ENCODE assay signal across 18 cellular contexts in genomic region chr2:102337012-102337411, GRCh38. TPM values are rescaled to one million over a fixed set of nuclear protein-coding genes. Genes with fewer than 3 reads are reported as not detected.
DNase-seq lines count a peak whose midpoint lies in the region; FAIRE-seq and TF ChIP-seq lines count a peak whose summit lies in the region.
"Had no signal": no experiment of that assay in that cellular context is flagged by ENCODE, and none has a peak within 500 bp of the region (broad histone marks: within the 10 kb centered on the region; RNA-seq: fewer than 3 reads in every experiment).

No MANE protein-coding gene starts in this region.

- H3K9ac ChIP-seq in keratinocyte (ENCODE audit: control insufficient read depth, extremely low read depth, insufficient read depth, low read length) = peak overlapping the region; percentile 65
- H3K9ac ChIP-seq: KMS-11 had no signal

- no peaks in the 10 kb centered on the region for H3K79me2 ChIP-seq in keratinocyte (ENCODE audit: control insufficient read depth, insufficient read depth, low read length)

- H3K4me1 ChIP-seq in keratinocyte (ENCODE audit: control insufficient read depth, extremely low read depth, insufficient read depth, low read length) (peaks cover 21% of the 10 kb centered on the region), thyroid gland (peaks cover 13 to 24% of the 10 kb centered on the region in 2 donors)

- TF ChIP-seq CTCF in keratinocyte (optimal IDR thresholded peaks at IDR 0.05 in 1 of 3, IDR thresholded peaks at IDR 0.05 in 1 of 3, conservative IDR thresholded peaks at IDR 0.05 in 1 of 3; ENCODE audit: extremely low read depth in 1 of 3, insufficient read depth in 2 of 3, low read length in 3 of 3) = no peak
- no peak for TF ChIP-seq CTCF in thyroid gland (IDR thresholded peaks at IDR 0.05)

- no peaks in the 10 kb centered on the region for H3K9me1 ChIP-seq in keratinocyte (ENCODE audit: control insufficient read depth, extremely low read depth, insufficient read depth, low read length)

- DNase-seq in activated CD4-positive, alpha-beta T cell treated with anti-CD3 and anti-CD28 coated beads, Interleukin-2, amount 10 ng/mL, durations not matched to agents 24 days and 14 days = peak; percentile 8
- no peak for DNase-seq in activated CD4-positive, alpha-beta T cell treated with anti-CD3 and anti-CD28 coated beads, Interleukin-2, amount 50 U/mL, for 4 hours
- DNase-seq in keratinocyte (ENCODE audit: low read depth, low spot score) (no peak), thyroid gland (no peak), NCI-H2029 treated with DMSO at 0.1 percent for 48 hours (lab: John Stamatoyannopoulos, UW) (no peak), SHP77 treated with DMSO at 0.1 percent for 48 hours (lab: John Stamatoyannopoulos, UW) (no peak)
- no peak for DNase-seq in activated naive CD8-positive, alpha-beta T cell treated with anti-CD3 and anti-CD28 coated beads for 36 hours
- DNase-seq: anterior cingulate cortex; CD4-positive, CD25-positive, alpha-beta regulatory T cell; DMS79 treated with DMSO at 0.1 percent for 48 hours; NCI-H1694; NCI-H446 treated with DMSO at 0.1 percent for 48 hours had no signal

- H2AFZ ChIP-seq in keratinocyte (ENCODE audit: control insufficient read depth, low read length) = peak overlapping the region; percentile 45

- H3K27me3 ChIP-seq in keratinocyte (ENCODE audit: control insufficient read depth, extremely low read depth, insufficient read depth, low read length) (no peaks in the 10 kb centered on the region), thyroid gland (no peaks in the 10 kb centered on the region)
- H3K27me3 ChIP-seq: suprapubic skin had no signal

- H3K4me3 Mint-ChIP-seq in activated CD4-positive, alpha-beta T cell treated with anti-CD3 and anti-CD28 coated beads, Interleukin-2, amount 10 ng/mL, durations not matched to agents 24 days and 14 days = no peak overlapping the region
- no peak overlapping the region for H3K4me3 Mint-ChIP-seq in activated naive CD8-positive, alpha-beta T cell treated with anti-CD3 and anti-CD28 coated beads for 36 hours
- H3K4me3 Mint-ChIP-seq: activated CD8-positive, alpha-beta T cell treated with anti-CD3 and anti-CD28 coated beads for 36 hours; CD4-positive, CD25-positive, alpha-beta regulatory T cell; dendritic cell treated with granulocyte-macrophage colony-stimulating factor and Interleukin-4, amounts not matched to agents 40 ng/mL and 50 ng/mL, for 4 days had no signal

- TF ChIP-seq POLR2A in thyroid gland (IDR thresholded peaks at IDR 0.05) = no peak

- dilution Hi-C loops in keratinocyte (cut with MboI; ENCODE audit: extremely low pct_ligation_motif_present, low sequenced_read_pairs) = no loop called here

- H3K4me3 ChIP-seq in keratinocyte (ENCODE audit: control insufficient read depth in 2 of 3, extremely low read depth in 1 of 3, insufficient read depth in 2 of 3, low read depth in 1 of 3, low read length in 3 of 3) (peak overlapping the region in 2 of 3 experiments; percentile 52 to 58), thyroid gland (replicated peaks in 1 of 3) (no peak overlapping the region)
- H3K4me3 ChIP-seq: suprapubic skin had no signal

- no peaks in the 10 kb centered on the region for H3K36me3 ChIP-seq in keratinocyte (ENCODE audit: control insufficient read depth in 2 of 2, extremely low read depth in 1 of 2, insufficient read depth in 2 of 2, low read length in 2 of 2)
- no peaks in the 10 kb centered on the region for H3K36me3 ChIP-seq in thyroid gland
- H3K36me3 ChIP-seq: suprapubic skin had no signal

- H3K27me3 Mint-ChIP-seq in activated CD4-positive, alpha-beta T cell treated with anti-CD3 and anti-CD28 coated beads, Interleukin-2, amount 10 ng/mL, durations not matched to agents 24 days and 14 days = no peaks in the 10 kb centered on the region
- no peaks in the 10 kb centered on the region for H3K27me3 Mint-ChIP-seq in activated naive CD8-positive, alpha-beta T cell treated with anti-CD3 and anti-CD28 coated beads for 36 hours
- H3K27me3 Mint-ChIP-seq: activated CD8-positive, alpha-beta T cell treated with anti-CD3 and anti-CD28 coated beads for 36 hours had no signal

- H3K9me3 Mint-ChIP-seq in activated CD4-positive, alpha-beta T cell treated with anti-CD3 and anti-CD28 coated beads, Interleukin-2, amount 10 ng/mL, durations not matched to agents 24 days and 14 days = peaks cover 12% of the 10 kb centered on the region
- no peaks in the 10 kb centered on the region for H3K9me3 Mint-ChIP-seq in activated naive CD8-positive, alpha-beta T cell treated with anti-CD3 and anti-CD28 coated beads for 36 hours
- H3K9me3 Mint-ChIP-seq: activated CD8-positive, alpha-beta T cell treated with anti-CD3 and anti-CD28 coated beads for 36 hours; dendritic cell treated with granulocyte-macrophage colony-stimulating factor and Interleukin-4, amounts not matched to agents 40 ng/mL and 50 ng/mL, for 4 days had no signal

- peaks cover 3% of the 10 kb centered on the region for H3K36me3 Mint-ChIP-seq in activated CD4-positive, alpha-beta T cell treated with anti-CD3 and anti-CD28 coated beads, Interleukin-2, amount 10 ng/mL, durations not matched to agents 24 days and 14 days (ENCODE audit: low read depth)
- no peaks in the 10 kb centered on the region for H3K36me3 Mint-ChIP-seq in activated naive CD8-positive, alpha-beta T cell treated with anti-CD3 and anti-CD28 coated beads for 36 hours
- H3K36me3 Mint-ChIP-seq: CD4-positive, CD25-positive, alpha-beta regulatory T cell had no signal

- H3K9me3 ChIP-seq in keratinocyte (ENCODE audit: control insufficient read depth, low read depth, low read length) (no peaks in the 10 kb centered on the region), thyroid gland (no peaks in the 10 kb centered on the region)
- H3K9me3 ChIP-seq: suprapubic skin had no signal

- H3K4me2 ChIP-seq in keratinocyte (ENCODE audit: control insufficient read depth, extremely low read depth, insufficient read depth, low read depth, low read length) = peak overlapping the region; percentile 91
- H3K4me2 ChIP-seq: KMS-11 had no signal

- peaks cover 8% of the 10 kb centered on the region for H3K4me1 Mint-ChIP-seq in activated CD4-positive, alpha-beta T cell treated with anti-CD3 and anti-CD28 coated beads, Interleukin-2, amount 10 ng/mL, durations not matched to agents 24 days and 14 days
- peaks cover 20% of the 10 kb centered on the region for H3K4me1 Mint-ChIP-seq in activated naive CD8-positive, alpha-beta T cell treated with anti-CD3 and anti-CD28 coated beads for 36 hours

- no peak overlapping the region for H3K27ac Mint-ChIP-seq in activated CD4-positive, alpha-beta T cell treated with anti-CD3 and anti-CD28 coated beads, Interleukin-2, amount 10 ng/mL, durations not matched to agents 24 days and 14 days
- no peak overlapping the region for H3K27ac Mint-ChIP-seq in activated naive CD8-positive, alpha-beta T cell treated with anti-CD3 and anti-CD28 coated beads for 36 hours
- H3K27ac Mint-ChIP-seq: activated CD8-positive, alpha-beta T cell treated with anti-CD3 and anti-CD28 coated beads for 36 hours; CD4-positive, CD25-positive, alpha-beta regulatory T cell; dendritic cell treated with granulocyte-macrophage colony-stimulating factor and Interleukin-4, amounts not matched to agents 40 ng/mL and 50 ng/mL, for 4 days had no signal

- intact Hi-C loops in activated CD4-positive, alpha-beta T cell treated with anti-CD3 and anti-CD28 coated beads, Interleukin-2, amount 10 ng/mL, durations not matched to agents 24 days and 14 days (cut with micrococcal nuclease) = loop anchor here (2.0 kb wide), 1 partner anchor 32 kb away; no protein-coding TSS in a partner anchor
- intact Hi-C loops in thyroid gland (cut with DNase I) = no loop called here

- no peaks in the 10 kb centered on the region for H4K20me1 ChIP-seq in keratinocyte (ENCODE audit: control insufficient read depth, extremely low read depth, insufficient read depth, low read length)

- H3K27ac ChIP-seq in keratinocyte (ENCODE audit: control insufficient read depth, insufficient read depth, low read length) (peak overlapping the region; percentile 88), thyroid gland (peak overlapping the region; percentile 42 to 80 (median 68))
- H3K27ac ChIP-seq: 22Rv1, suprapubic skin had no signal

- WGBS in thyroid gland, 2 donors = 68 to 71% methylated on average over 1 of the region's 1 CpG

- FAIRE-seq in endometrium (lab: Jason Lieb, UNC) = peak; percentile 23
- peak; percentile 36 for FAIRE-seq in keratinocyte (lab: Jason Lieb, UNC)

RNA-seq across cellular contexts. Expression of gene IL18R1, which starts 18.6 kb away (rescaled TPM):
- total RNA-seq in activated CD4-positive, alpha-beta T cell treated with anti-CD3 and anti-CD28 coated beads, Interleukin-2, amount 10 ng/mL, durations not matched to agents 24 days and 14 days = 41.7 and 50.2 TPM in 2 replicates
- polyA plus RNA-seq in keratinocyte = 1.5 to 1.7 TPM (median 1.6 TPM) in 3 replicates
- polyA plus RNA-seq in keratinocyte (2011; ENCODE audit: low read depth) = 2.3 TPM
- polyA plus RNA-seq in keratinocyte (2011; cell fraction: cytosol; rRNA removed) = 0.52 and 1.2 TPM in 2 replicates
- polyA plus RNA-seq in keratinocyte (2011; cell fraction: nucleus; rRNA removed) = 2.5 and 3.5 TPM in 2 replicates
- 1.2 and 1.9 TPM in 2 replicates for polyA plus RNA-seq in keratinocyte (2012; ENCODE audit: low replicate concordance)
- polyA minus RNA-seq in keratinocyte = 0.61 to 1.7 TPM (median 1.5 TPM) in 3 replicates
- not detected for polyA minus RNA-seq in keratinocyte (2011; cell fraction: cytosol; rRNA and poly(A)+ RNA removed)
- 2.9 and 3.3 TPM in 2 replicates for polyA minus RNA-seq in keratinocyte (2011; cell fraction: nucleus; rRNA and poly(A)+ RNA removed)
- 1 to 10 TPM; 1.7 to 9.4 (median 3.0) TPM for total RNA-seq in thyroid gland
- 10 to 100 TPM; 20.6 to 21.8 TPM for total RNA-seq in activated naive CD8-positive, alpha-beta T cell treated with anti-CD3 and anti-CD28 coated beads for 36 hours

RNA-seq across cellular contexts. Expression of gene IL1RL1, which starts 25.6 kb away (rescaled TPM):
- total RNA-seq in activated CD4-positive, alpha-beta T cell treated with anti-CD3 and anti-CD28 coated beads, Interleukin-2, amount 10 ng/mL, durations not matched to agents 24 days and 14 days = 0.54 and 0.84 TPM in 2 replicates
- 0.22 to 1.3 TPM (median 0.93 TPM) in 3 replicates for polyA plus RNA-seq in keratinocyte
- 14.1 TPM for polyA plus RNA-seq in keratinocyte (2011; ENCODE audit: low read depth)
- 0.10 and 0.45 TPM in 2 replicates for polyA plus RNA-seq in keratinocyte (2011; cell fraction: cytosol; rRNA removed)
- polyA plus RNA-seq in keratinocyte (2011; cell fraction: nucleus; rRNA removed) = 5.2 and 6.2 TPM in 2 replicates
- 0.23 and 11.7 TPM in 2 replicates for polyA plus RNA-seq in keratinocyte (2012; ENCODE audit: low replicate concordance)
- 2.6 to 3.2 TPM in 2 of 3 replicates, not detected in the other for polyA minus RNA-seq in keratinocyte
- polyA minus RNA-seq in keratinocyte (2011; cell fraction: cytosol; rRNA and poly(A)+ RNA removed) = not detected
- polyA minus RNA-seq in keratinocyte (2011; cell fraction: nucleus; rRNA and poly(A)+ RNA removed) = 3.9 and 5.5 TPM in 2 replicates
- total RNA-seq in thyroid gland = 1 to 10 TPM; 1.0 to 5.0 (median 3.1) TPM
- total RNA-seq in activated naive CD8-positive, alpha-beta T cell treated with anti-CD3 and anti-CD28 coated beads for 36 hours = under 1 TPM; 0.10 to 0.18 TPM
- polyA plus RNA-seq: CD4-positive, CD25-positive, alpha-beta regulatory T cell had no signal

Comparison
In these comparisons a context has a peak if more than half of its experiments do, and no peak if none do; other contexts are left out.
1. H3K4me3 ChIP-seq: peak in keratinocyte (2 of 3); none in thyroid gland (0 of 3).